In the genomic region with DNA sequence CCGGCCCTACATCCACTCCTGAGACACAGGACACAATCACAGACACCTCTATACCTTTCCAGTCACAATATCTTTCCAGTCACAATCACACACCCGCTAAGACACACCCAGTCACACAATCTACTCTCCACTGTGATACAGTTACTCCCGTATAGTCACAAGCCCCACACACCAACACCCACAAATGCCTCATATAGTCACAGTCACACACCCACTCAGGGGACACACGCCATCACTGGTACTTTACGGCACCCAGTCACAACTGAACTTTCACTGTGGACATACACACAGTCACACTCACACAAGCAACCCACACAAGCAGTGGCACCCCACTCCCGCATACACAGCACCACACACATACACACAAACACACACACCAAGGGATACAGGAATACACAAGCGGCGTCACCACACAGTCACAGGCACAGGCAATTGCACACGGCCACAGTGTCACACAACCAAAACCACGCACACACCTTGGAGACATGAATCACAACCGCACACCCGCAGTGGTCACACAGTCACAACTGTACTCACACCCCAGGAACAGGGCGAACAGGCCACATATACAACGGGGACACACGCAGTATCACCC, we compare ENCODE assay signal across 8 cellular contexts. TPM values are rescaled to one million over a fixed set of nuclear protein-coding genes. Genes with fewer than 3 reads are reported as not detected.
A peak's percentile ranks its signal among the peaks of the same experiment; 100 is the strongest.
DNase-seq lines count a peak whose midpoint lies in the region; ATAC-seq and TF ChIP-seq lines count a peak whose summit lies in the region.

No MANE protein-coding gene starts in this region.

- H3K27me3 Mint-ChIP-seq in CD14-positive monocyte (ENCODE audit: low read depth in 3 of 3) = peaks cover 0 to 2% (median 0%) of the 10 kb centered on the region in 3 donors

- ATAC-seq in HG03064 (IDR thresholded peaks at IDR 0.05; ENCODE audit: low read depth, unreplicated experiment) (peak; percentile 7), HG02973 (IDR thresholded peaks at IDR 0.05; ENCODE audit: unreplicated experiment) (no peak), HG03025 (IDR thresholded peaks at IDR 0.05; ENCODE audit: low FRiP score, unreplicated experiment) (no peak)

- no peaks in the 10 kb centered on the region for H3K36me3 ChIP-seq in mucosa of stomach (ENCODE audit: control insufficient read depth, insufficient read depth, low read length)

- peak overlapping the region; percentile 86 for H3K9ac ChIP-seq in mucosa of stomach (ENCODE audit: low read length)

- DNase-seq in CD14-positive monocyte (ENCODE audit: low spot score) (peak; percentile 60), SHP77 treated with DMSO at 0.1 percent for 48 hours (lab: John Stamatoyannopoulos, UW) (no peak), cerebellar nuclear complex (lab: John Stamatoyannopoulos, UW) (no peak)
- peak; percentile 2 for DNase-seq in central memory CD4-positive, alpha-beta T cell

- no peak overlapping the region for H3K27ac Mint-ChIP-seq in CD14-positive monocyte

- H3K4me3 ChIP-seq in mucosa of stomach (ENCODE audit: low read length) = peak overlapping the region; percentile 81

- H3K4me1 ChIP-seq in mucosa of stomach (ENCODE audit: control insufficient read depth, insufficient read depth, low read length) = peaks cover 6% of the 10 kb centered on the region

- intact Hi-C loops in CD14-positive monocyte (cut with micrococcal nuclease) = loop anchor here (5.0 to 10.0 kb wide), 6 partner anchors 97 to 1539 kb away; partner anchors contain the start of genes TBCB (in 2 of the 2), IGFLR1 (in 1 of the 2), LIN37 (in 1 of the 2) and OVOL3 (in 1 of the 2)

- H3K27me3 ChIP-seq in mucosa of stomach (ENCODE audit: control insufficient read depth, insufficient read depth, low read length) = no peaks in the 10 kb centered on the region

- H3K4me3 Mint-ChIP-seq in CD14-positive monocyte = no peak overlapping the region

- peaks cover 0 to 17% (median 3%) of the 10 kb centered on the region in 7 donors for H3K9me3 Mint-ChIP-seq in CD14-positive monocyte

- no peaks in the 10 kb centered on the region for H3K9me3 ChIP-seq in mucosa of stomach (ENCODE audit: control insufficient read depth, low read length)

- peaks cover 5% of the 10 kb centered on the region for H3K4me1 Mint-ChIP-seq in CD14-positive monocyte

- H3K36me3 Mint-ChIP-seq in CD14-positive monocyte = peaks cover 5 to 17% of the 10 kb centered on the region in 2 donors

- no peak for TF ChIP-seq CTCF in CD14-positive monocyte (IDR thresholded peaks at IDR 0.05)

RNA-seq across cellular contexts. Expression of gene ZNF565, which starts 0.6 kb away (rescaled TPM):
- polyA plus RNA-seq in CD14-positive monocyte = 1 to 10 TPM; 1.5 to 2.1 TPM

RNA-seq across cellular contexts. Expression of gene ZNF146, which starts 1.0 kb away (rescaled TPM):
- 10 to 100 TPM; 12.2 to 26.5 TPM for polyA plus RNA-seq in CD14-positive monocyte

Comparison
In these comparisons a context has a peak if more than half of its experiments do, and no peak if none do; other contexts are left out.
1. DNase-seq: peak in CD14-positive monocyte (single experiment) and central memory CD4-positive, alpha-beta T cell (single experiment); none in SHP77 treated with DMSO at 0.1 percent for 48 hours (single experiment) and cerebellar nuclear complex (0 of 2).